Comparison of ENCODE assay signal across 14 cellular contexts in genomic region chr11:118641463-118642019, GRCh38. TPM values are rescaled to one million over a fixed set of nuclear protein-coding genes. Genes with fewer than 3 reads are reported as not detected.
DNase-seq lines count a peak whose midpoint lies in the region; ATAC-seq and TF ChIP-seq lines count a peak whose summit lies in the region.
"Had no signal": no experiment of that assay in that cellular context is flagged by ENCODE, and none has a peak within 500 bp of the region (broad histone marks: within the 10 kb centered on the region; RNA-seq: fewer than 3 reads in every experiment).

No MANE protein-coding gene starts in this region.

- no CpG with 5 or more reads among the region's 10 CpGs for WGBS in H9 (ENCODE audit: extremely low coverage, insufficient read length, low lambda C conversion rate)

- H4K91ac ChIP-seq in H9 (ENCODE audit: insufficient read length, low read depth, low read length) = no peak overlapping the region

- H4K20me1 ChIP-seq in H9 (ENCODE audit: control insufficient read depth, insufficient read depth, insufficient read length) = no peaks in the 10 kb centered on the region

- no peak overlapping the region for H2BK120ac ChIP-seq in H9 (ENCODE audit: low read depth, low read length, poor library complexity, severe bottlenecking)

- H2BK5ac ChIP-seq in H9 (ENCODE audit: insufficient read length, low read length) = no peak overlapping the region

- H4K8ac ChIP-seq in H9 (replicated peaks; ENCODE audit: insufficient read length, low read depth, low read length) = no peak overlapping the region

- H3K36me3 ChIP-seq in CD8-positive, alpha-beta T cell (ENCODE audit: insufficient read depth, low read length) = no peaks in the 10 kb centered on the region

- no peaks in the 10 kb centered on the region for H3K9me3 ChIP-seq in CD8-positive, alpha-beta T cell (ENCODE audit: low read length)
- H3K9me3 ChIP-seq in H9 (ENCODE audit: control insufficient read depth, low read depth, low read length) = no peaks in the 10 kb centered on the region

- no peaks in the 10 kb centered on the region for H3K36me3 Mint-ChIP-seq in CD8-positive, alpha-beta T cell
- peaks cover 32 to 76% (median 73%) of the 10 kb centered on the region in 3 experiments for H3K36me3 Mint-ChIP-seq in H9 (ENCODE audit: insufficient read depth in 1 of 3, low read depth in 3 of 3)

- no peaks in the 10 kb centered on the region for H3K27me3 Mint-ChIP-seq in CD8-positive, alpha-beta T cell (ENCODE audit: low read depth)
- H3K27me3 Mint-ChIP-seq in H9 (ENCODE audit: low read depth) = no peaks in the 10 kb centered on the region
- H3K27me3 Mint-ChIP-seq: activated naive CD8-positive, alpha-beta T cell treated with anti-CD3 and anti-CD28 coated beads for 36 hours had no signal

- no peaks in the 10 kb centered on the region for H3K79me2 ChIP-seq in H9 (ENCODE audit: insufficient read depth, low read length)

- H3K4me2 ChIP-seq in H9 (ENCODE audit: insufficient read depth, insufficient read length, low read length) = no peak overlapping the region

- no peaks in the 10 kb centered on the region for H3K79me1 ChIP-seq in H9 (ENCODE audit: insufficient read depth, low read depth, low read length, poor library complexity, severe bottlenecking)

- no peak overlapping the region for H3K23ac ChIP-seq in H9 (ENCODE audit: insufficient read length, low read depth, low read length)

- no peak overlapping the region for H3K14ac ChIP-seq in H9 (ENCODE audit: insufficient read depth, low read length)

- H3K27ac Mint-ChIP-seq in CD8-positive, alpha-beta T cell = peak overlapping the region; percentile 64
- H3K27ac Mint-ChIP-seq in H9 = 0 out of 7 replicates have a peak overlapping the region, but pooled peaks of 1 of the 3 experiments have one; percentile 55
- H3K27ac Mint-ChIP-seq: activated naive CD8-positive, alpha-beta T cell treated with anti-CD3 and anti-CD28 coated beads for 36 hours; T-helper 1 cell treated with Interleukin-12 subunit alpha and Interleukin-12 subunit beta and Interleukin-4 antibody, amounts not matched to agents 30 μg/mL and 1 μg/mL, for 36 hours had no signal

- POLR2A ChIA-PET in CD8-positive, alpha-beta T cell (lab: Charles Lee) = no interaction called here

- intact Hi-C loops in CD8-positive, alpha-beta T cell (cut with DNase I, micrococcal nuclease) = no loop called here

- no peak for ATAC-seq in CD8-positive, alpha-beta T cell
- no peak for ATAC-seq in activated CD4-positive, CD25-positive, alpha-beta regulatory T cell treated with anti-CD3 and anti-CD28 coated beads, Interleukin-2, amount 50 U/mL, for 24 hours

- H4K5ac ChIP-seq in H9 (ENCODE audit: insufficient read length, low read depth, low read length) = no peak overlapping the region

- H3K27ac ChIP-seq in CD8-positive, alpha-beta T cell (ENCODE audit: low read depth, low read length) = no peak overlapping the region
- no peak overlapping the region for H3K27ac ChIP-seq in H9 (ENCODE audit: insufficient read length, low read depth, low read length)

- H2BK15ac ChIP-seq in H9 (ENCODE audit: low read depth, low read length) = no peak overlapping the region

- no peak overlapping the region for H3K4ac ChIP-seq in H9 (ENCODE audit: low read depth, low read length)

- H3K4me3 Mint-ChIP-seq in CD8-positive, alpha-beta T cell = no peak overlapping the region
- no peak overlapping the region for H3K4me3 Mint-ChIP-seq in H9
- H3K4me3 Mint-ChIP-seq: activated naive CD8-positive, alpha-beta T cell treated with anti-CD3 and anti-CD28 coated beads for 36 hours; T-helper 1 cell treated with Interleukin-12 subunit alpha and Interleukin-12 subunit beta and Interleukin-4 antibody, amounts not matched to agents 30 μg/mL and 1 μg/mL, for 36 hours had no signal

- H3K9ac ChIP-seq in H9 (ENCODE audit: extremely low read depth, insufficient read length, low read length) = no peak overlapping the region

- CTCF ChIA-PET in CD8-positive, alpha-beta T cell (lab: Charles Lee) = no interaction called here

- H3K23me2 ChIP-seq in H9 (ENCODE audit: insufficient read length, low read depth, low read length, poor library complexity, severe bottlenecking) = no peaks in the 10 kb centered on the region

- H3K56ac ChIP-seq in H9 (ENCODE audit: insufficient read length, low read depth, low read length) = no peak overlapping the region

- TF ChIP-seq CTCF in CD8-positive, alpha-beta T cell (IDR thresholded peaks at IDR 0.05) = no peak
- TF ChIP-seq CTCF in H9 (conservative IDR thresholded peaks at IDR 0.05) = no peak

- no peak overlapping the region for H2AFZ ChIP-seq in H9 (ENCODE audit: low read length)

- H3K4me1 ChIP-seq in CD8-positive, alpha-beta T cell (ENCODE audit: insufficient read depth, low read length) = no peaks in the 10 kb centered on the region
- H3K4me1 ChIP-seq in H9 (ENCODE audit: insufficient read depth, low read length) = no peaks in the 10 kb centered on the region

- H2AK5ac ChIP-seq in H9 (ENCODE audit: insufficient read length, low read length) = no peak overlapping the region

- no peaks in the 10 kb centered on the region for H3K27me3 ChIP-seq in CD8-positive, alpha-beta T cell (ENCODE audit: insufficient read depth, low read length)
- no peaks in the 10 kb centered on the region for H3K27me3 ChIP-seq in H9 (ENCODE audit: insufficient read depth, low read length)

- H3K4me1 Mint-ChIP-seq in CD8-positive, alpha-beta T cell (ENCODE audit: low read depth) = no peaks in the 10 kb centered on the region
- H3K4me1 Mint-ChIP-seq in H9 = peaks cover 0 to 5% of the 10 kb centered on the region in 2 experiments; a peak in 2 of 4 replicates
- H3K4me1 Mint-ChIP-seq: activated naive CD8-positive, alpha-beta T cell treated with anti-CD3 and anti-CD28 coated beads for 36 hours had no signal

- DNase-seq in CD8-positive, alpha-beta T cell = no peak
- DNase-seq in NCI-H1105 treated with DMSO at 0.1 percent for 48 hours (lab: John Stamatoyannopoulos, UW) (peak; percentile 99), NCI-H774 (lab: John Stamatoyannopoulos, UW) (peak; percentile 84), glomerular visceral epithelial cell (ENCODE audit: extremely low spot score) (peak; percentile 43), H9 (no peak), activated T-cell treated with anti-CD3 and anti-CD28 coated beads for 4 hours (no peak)
- DNase-seq in activated naive CD4-positive, alpha-beta T cell (lab: John Stamatoyannopoulos, UW) = no peak
- DNase-seq: activated CD8-positive, alpha-beta memory T cell treated with anti-CD3 and anti-CD28 coated beads for 24 hours; activated naive CD8-positive, alpha-beta T cell treated with anti-CD3 and anti-CD28 coated beads for 36 hours; effector CD4-positive, alpha-beta T cell; GOT3; NCI-H524 treated with DMSO at 0.1 percent for 48 hours had no signal

- no peaks in the 10 kb centered on the region for H3K9me3 Mint-ChIP-seq in CD8-positive, alpha-beta T cell
- no peaks in the 10 kb centered on the region for H3K9me3 Mint-ChIP-seq in H9
- H3K9me3 Mint-ChIP-seq: activated naive CD8-positive, alpha-beta T cell treated with anti-CD3 and anti-CD28 coated beads for 36 hours; T-helper 1 cell treated with Interleukin-12 subunit alpha and Interleukin-12 subunit beta and Interleukin-4 antibody, amounts not matched to agents 30 μg/mL and 1 μg/mL, for 36 hours had no signal

- no peak overlapping the region for H3K4me3 ChIP-seq in CD8-positive, alpha-beta T cell (ENCODE audit: low read depth, low read length)

- H2BK12ac ChIP-seq in H9 (ENCODE audit: insufficient read length, low read depth, low read length) = no peak overlapping the region

- no peak overlapping the region for H2BK20ac ChIP-seq in H9 (ENCODE audit: low read depth, low read length, poor library complexity, severe bottlenecking)

- H3T11ph ChIP-seq in H9 (ENCODE audit: low read length) = no peak overlapping the region

- H3K18ac ChIP-seq in H9 (ENCODE audit: insufficient read length, low read depth, low read length) = no peak overlapping the region

RNA-seq across cellular contexts. Expression of gene PHLDB1, which starts 34.1 kb away (rescaled TPM):
- total RNA-seq in CD8-positive, alpha-beta T cell = 1 to 10 TPM; 4.3 to 5.9 TPM
- total RNA-seq in H9 (2021) = 55.7 and 56.0 TPM in 2 replicates

RNA-seq across cellular contexts. Expression of gene TREH, which starts 37.9 kb away (rescaled TPM):
- total RNA-seq in CD8-positive, alpha-beta T cell = not detected
- not detected in 2 replicates for total RNA-seq in H9 (2021)
- total RNA-seq: activated naive CD8-positive, alpha-beta T cell treated with anti-CD3 and anti-CD28 coated beads for 36 hours had no signal

Comparison
In these comparisons a context has a peak if more than half of its experiments do, and no peak if none do; other contexts are left out.
1. DNase-seq: peak in NCI-H1105 treated with DMSO at 0.1 percent for 48 hours (single experiment), NCI-H774 (single experiment) and glomerular visceral epithelial cell (single experiment); none in CD8-positive, alpha-beta T cell (0 of 7), H9 (single experiment), activated naive CD4-positive, alpha-beta T cell (0 of 4) and activated T-cell treated with anti-CD3 and anti-CD28 coated beads for 4 hours (single experiment).